28 cellular contexts compared by ENCODE assay signal in genomic region chr14:58712357-58712756, GRCh38.
DNase-seq lines count a peak whose midpoint lies in the region; ATAC-seq, FAIRE-seq and TF ChIP-seq lines count a peak whose summit lies in the region.
"Had no signal": no experiment of that assay in that cellular context is flagged by ENCODE, and none has a peak within 500 bp of the region (broad histone marks: within the 10 kb centered on the region; RNA-seq: fewer than 3 reads in every experiment).

No MANE protein-coding gene starts in this region.

- no peak for TF ChIP-seq POLR2A in K562 (conservative IDR thresholded peaks at IDR 0.05)

- no TSS peak for BruUV-seq in K562 (replicated peaks; lab: Mats Ljungman, UMichigan)

- peak; percentile 41; the same call in 1 of the 2 replicates for TF ChIP-seq EP300 in K562 (IDR thresholded peaks at IDR 0.05; ENCODE audit: low read length)

- intact Hi-C loops in K562 (cut with micrococcal nuclease), result no loop called here

- no peak overlapping the region for H3K4me3 Mint-ChIP-seq in activated T-helper 17 cell treated with anti-CD3 and anti-CD28 coated beads, Interleukin-2, amount 50 U/mL, for 72 hours
- H3K4me3 Mint-ChIP-seq: activated naive CD4-positive, alpha-beta T cell treated with anti-CD3 and anti-CD28 coated beads for 36 hours; CD8-positive, alpha-beta T cell; endodermal cell; T-helper 17 cell had no signal

- H3K9me3 Mint-ChIP-seq in activated T-helper 17 cell treated with anti-CD3 and anti-CD28 coated beads, Interleukin-2, amount 50 U/mL, for 72 hours, result no peaks in the 10 kb centered on the region
- H3K9me3 Mint-ChIP-seq: activated naive CD4-positive, alpha-beta T cell treated with anti-CD3 and anti-CD28 coated beads for 36 hours; CD8-positive, alpha-beta T cell; endodermal cell had no signal

- ATAC-seq in K562 (peak; percentile 94), GM21723 (IDR thresholded peaks at IDR 0.05; ENCODE audit: unreplicated experiment) (no peak)
- ATAC-seq in activated T-helper 17 cell treated with anti-CD3 and anti-CD28 coated beads, Interleukin-2, amount 50 U/mL, for 72 hours (replicated peaks), result no peak
- ATAC-seq: CD8-positive, alpha-beta T cell; psoas muscle; T-helper 17 cell had no signal

- no peaks in the 10 kb centered on the region for H3K36me3 Mint-ChIP-seq in activated T-helper 17 cell treated with anti-CD3 and anti-CD28 coated beads, Interleukin-2, amount 50 U/mL, for 72 hours (ENCODE audit: low read depth)
- H3K36me3 Mint-ChIP-seq: CD8-positive, alpha-beta T cell had no signal

- H3K9me3 ChIP-seq in K562 (replicated peaks; ENCODE audit: control insufficient read depth, insufficient read depth, low read depth, low read length) (no peaks in the 10 kb centered on the region), osteoblast (ENCODE audit: low read depth, low read length) (no peaks in the 10 kb centered on the region)
- H3K9me3 ChIP-seq: neutrophil, Peyer's patch, psoas muscle, SJSA1, suprapubic skin had no signal

- no peak overlapping the region for H3K27ac Mint-ChIP-seq in activated T-helper 17 cell treated with anti-CD3 and anti-CD28 coated beads, Interleukin-2, amount 50 U/mL, for 72 hours
- H3K27ac Mint-ChIP-seq: activated naive CD4-positive, alpha-beta T cell treated with anti-CD3 and anti-CD28 coated beads for 36 hours; CD8-positive, alpha-beta T cell; endodermal cell; T-helper 17 cell had no signal

- peak; percentile 41 for DNase-seq in NCI-H2171 treated with DMSO at 0.1 percent for 48 hours (lab: John Stamatoyannopoulos, UW)
- DNase-seq in NCI-H2171 (lab: John Stamatoyannopoulos, UW), result no peak
- peak; percentile 41 for DNase-seq in NCI-H69 (lab: John Stamatoyannopoulos, UW)
- DNase-seq in K562 (ENCODE audit: extremely low read depth in 1 of 4, low spot score in 3 of 4), result peak; percentile 12 to 65 (median 36)
- DNase-seq in osteoblast (ENCODE audit: insufficient read length, low spot score, missing footprints), result peak; percentile 43
- DNase-seq in activated effector memory CD4-positive, alpha-beta T cell treated with Interleukin-2 at 50 U/mL for 16 hours, result no peak
- DNase-seq: 8988T; activated CD4-positive, alpha-beta T cell treated with anti-CD3 and anti-CD28 coated beads for 48 hours; activated naive CD4-positive, alpha-beta T cell treated with anti-CD3 and anti-CD28 coated beads for 36 hours; activated T-cell treated with anti-CD3 and anti-CD28 coated beads, Interleukin-2, amount 50 U/mL, for 48 hours; CD8-positive, alpha-beta T cell; cortex of kidney; DMS 273 treated with DMSO at 0.1 percent for 48 hours; endodermal cell; NCI-H1105; NCI-H2081; Peyer's patch; psoas muscle; stimulated activated CD4-positive, alpha-beta T cell treated with anti-CD3 and anti-CD28 coated beads, Interleukin-1b, Interleukin-23, amount 100 ng/mL, for 48 hours; T-helper 17 cell had no signal

- H3K4me1 Mint-ChIP-seq in activated T-helper 17 cell treated with anti-CD3 and anti-CD28 coated beads, Interleukin-2, amount 50 U/mL, for 72 hours, result no peaks in the 10 kb centered on the region

- no peak overlapping the region for H3K9ac ChIP-seq in K562 (ENCODE audit: insufficient read depth in 1 of 2, low read depth in 2 of 2, low read length in 2 of 2)

- no peaks in the 10 kb centered on the region for H3K36me3 ChIP-seq in K562 (ENCODE audit: control insufficient read depth, insufficient read depth, low read length)
- H3K36me3 ChIP-seq in osteoblast (ENCODE audit: insufficient read depth, low read length), result no peaks in the 10 kb centered on the region
- H3K36me3 ChIP-seq: neutrophil, Peyer's patch, SJSA1, suprapubic skin had no signal

- H4K20me1 ChIP-seq in K562 (replicated peaks; ENCODE audit: control insufficient read depth, insufficient read depth, low read length) (no peaks in the 10 kb centered on the region), osteoblast (ENCODE audit: insufficient read depth, low read length) (no peaks in the 10 kb centered on the region)

- FAIRE-seq in K562 (lab: Jason Lieb, UNC), result peak; percentile 82
- FAIRE-seq: G401.6, H1 had no signal

- POLR2A ChIA-PET in K562 (lab: Yijun Ruan, JAX), result interaction anchor here (1.0 kb wide), 1 partner anchor 8 kb away, joined by 3 read pairs; no protein-coding TSS in a partner anchor

- H3K27ac ChIP-seq in K562 (ENCODE audit: extremely low read depth, low read depth, low read length) (no peak overlapping the region), osteoblast (ENCODE audit: low read depth, low read length) (no peak overlapping the region)
- H3K27ac ChIP-seq: neutrophil, Peyer's patch, psoas muscle, SJSA1, skin epidermis, suprapubic skin had no signal

- H3K79me2 ChIP-seq in K562 (ENCODE audit: control insufficient read depth, insufficient read depth, low read length) (no peaks in the 10 kb centered on the region), osteoblast (ENCODE audit: insufficient read depth, low read length) (no peaks in the 10 kb centered on the region)

- peaks cover 0 to 4% of the 10 kb centered on the region in 2 experiments; a peak in 2 of 5 replicates for H3K4me1 ChIP-seq in K562 (replicated peaks in 1 of 2; ENCODE audit: control insufficient read depth in 2 of 2, insufficient read depth in 2 of 2, low read length in 2 of 2)
- H3K4me1 ChIP-seq in osteoblast (ENCODE audit: insufficient read depth, low read length), result peaks cover 4% of the 10 kb centered on the region
- H3K4me1 ChIP-seq: Peyer's patch, psoas muscle, suprapubic skin had no signal

- H3K4me3 ChIP-seq in K562 (no peak overlapping the region), osteoblast (ENCODE audit: insufficient read depth, low read length) (no peak overlapping the region)
- H3K4me3 ChIP-seq: Peyer's patch, psoas muscle, SJSA1, skin epidermis, suprapubic skin had no signal

- H2AFZ ChIP-seq in K562 (ENCODE audit: low read depth, low read length) (peak overlapping the region; percentile 32; the same call in 1 of the 2 replicates), osteoblast (ENCODE audit: low read length) (no peak overlapping the region)

- CTCF ChIA-PET in K562 (lab: Yijun Ruan, JAX; ENCODE audit: low intra/inter-chr PET ratio), result no interaction called here

- peaks cover 25% of the 10 kb centered on the region for H3K27me3 Mint-ChIP-seq in activated T-helper 17 cell treated with anti-CD3 and anti-CD28 coated beads, Interleukin-2, amount 50 U/mL, for 72 hours

- H3K4me2 ChIP-seq in K562 (ENCODE audit: insufficient read depth, low read length) (no peak overlapping the region), osteoblast (ENCODE audit: insufficient read depth, low read length) (no peak overlapping the region)

- 0% methylated on average over 4 of the region's 6 CpGs for WGBS in K562 (ENCODE audit: insufficient coverage, low coverage, missing lambda C conversion rate)

- in situ Hi-C loops in K562 (cut with MboI), result no loop called here

- TF ChIP-seq CTCF in K562 (IDR thresholded peaks at IDR 0.05 in 2 of 3, conservative IDR thresholded peaks at IDR 0.05 in 1 of 3; ENCODE audit: insufficient read depth in 2 of 3, low read depth in 1 of 3, low read length in 3 of 3) (no peak), osteoblast (IDR thresholded peaks at IDR 0.05; ENCODE audit: extremely low read depth, low read depth, low read length) (no peak)

- no peak for TF ChIP-seq RAD21 in K562 (CRISPR knock-in tag; conservative IDR thresholded peaks at IDR 0.05 in 1 of 2, IDR thresholded peaks at IDR 0.05 in 1 of 2)

- H3K27me3 ChIP-seq in K562 (ENCODE audit: control insufficient read depth in 2 of 2, insufficient read depth in 2 of 2, low read length in 2 of 2), result no peaks in the 10 kb centered on the region
- no peaks in the 10 kb centered on the region for H3K27me3 ChIP-seq in osteoblast (ENCODE audit: insufficient read depth, low read length)
- H3K27me3 ChIP-seq: neutrophil, Peyer's patch, SJSA1, suprapubic skin had no signal

- H3K9me1 ChIP-seq in K562 (ENCODE audit: control insufficient read depth, insufficient read depth, low read length), result no peaks in the 10 kb centered on the region

TF ChIP-seq in K562, 482 proteins besides CTCF, POLR2A, EP300 and RAD21 (continues in another document):
- TF ChIP-seq MAFG (tag; conservative IDR thresholded peaks at IDR 0.05) (peak; percentile 81), MNT (conservative IDR thresholded peaks at IDR 0.05) (peak in 1 of 2 experiments; percentile 43; a peak in 1 of 4 replicates), ZBTB49 (CRISPR knock-in tag; IDR thresholded peaks at IDR 0.05; ENCODE audit: borderline replicate concordance) (no peak), ZNF253 (CRISPR knock-in tag; conservative IDR thresholded peaks at IDR 0.05) (no peak), JUND (IDR thresholded peaks at IDR 0.05; ENCODE audit: borderline replicate concordance, low read depth, low read length) (peak; percentile 20; the same call in 1 of the 2 replicates), JUND (tag; IDR thresholded peaks at IDR 0.05; ENCODE audit: borderline replicate concordance, low read depth, low read length) (peak; percentile 31; the same call in 1 of the 3 replicates), HNRNPK (IDR thresholded peaks at IDR 0.05; ENCODE audit: low read depth, low read length, poor library complexity, severe bottlenecking) (no peak)

Comparison
In these comparisons a context has a peak if more than half of its experiments do, and no peak if none do; other contexts are left out.
1. DNase-seq: peak in NCI-H2171 treated with DMSO at 0.1 percent for 48 hours (single experiment), NCI-H69 (single experiment), K562 (4 of 4) and osteoblast (single experiment); none in NCI-H2171 (single experiment) and activated effector memory CD4-positive, alpha-beta T cell treated with Interleukin-2 at 50 U/mL for 16 hours (single experiment).